8 cellular contexts compared by ENCODE assay signal in genomic region chr6:109454483-109455160, GRCh38. TPM values are rescaled to one million over a fixed set of nuclear protein-coding genes. Genes with fewer than 3 reads are reported as not detected.
A peak's percentile ranks its signal among the peaks of the same experiment; 100 is the strongest.
DNase-seq lines count a peak whose midpoint lies in the region; ATAC-seq and TF ChIP-seq lines count a peak whose summit lies in the region.

No MANE protein-coding gene starts in this region.

- H3K4me2 ChIP-seq in DOHH2 (ENCODE audit: low read length) = peak overlapping the region; percentile 84
- H3K4me2 ChIP-seq in MM.1S (ENCODE audit: low read depth, low read length) = peak overlapping the region; percentile 79

- H3K36me3 ChIP-seq in DOHH2 (ENCODE audit: control insufficient read depth, low read length) (peaks cover 42% of the 10 kb centered on the region), MM.1S (replicated peaks; ENCODE audit: insufficient read depth, low read length) (no peaks in the 10 kb centered on the region), duodenal mucosa (ENCODE audit: control insufficient read depth in 1 of 2, insufficient read depth in 2 of 2, low read length in 2 of 2) (peaks cover 11 to 25% of the 10 kb centered on the region in 2 donors)

- peak; percentile 61 for DNase-seq in MM.1S
- DNase-seq in activated CD4-positive, alpha-beta T cell treated with anti-CD3 and anti-CD28 coated beads, Interleukin-2, amount 10 ng/mL, durations not matched to agents 7 days and 5 days = peak; percentile 80
- DNase-seq in mucosa of gallbladder (ENCODE audit: low spot score) = peak; percentile 61
- peak; percentile 55 to 84 (median 72) for DNase-seq in stimulated activated naive CD4-positive, alpha-beta T cell (lab: John Stamatoyannopoulos, UW)
- no peak for DNase-seq in SHP77 treated with DMSO at 0.1 percent for 48 hours (lab: John Stamatoyannopoulos, UW)

- H3K36me3 Mint-ChIP-seq in activated CD4-positive, alpha-beta T cell treated with anti-CD3 and anti-CD28 coated beads, Interleukin-2, amount 10 ng/mL, durations not matched to agents 7 days and 5 days (ENCODE audit: low read depth) = peaks cover 39% of the 10 kb centered on the region

- H3K9me3 Mint-ChIP-seq in activated CD4-positive, alpha-beta T cell treated with anti-CD3 and anti-CD28 coated beads, Interleukin-2, amount 10 ng/mL, durations not matched to agents 7 days and 5 days = peaks cover 3% of the 10 kb centered on the region

- H3K4me1 ChIP-seq in DOHH2 (ENCODE audit: control insufficient read depth, low read length) = peaks cover 79% of the 10 kb centered on the region
- peaks cover 46% of the 10 kb centered on the region for H3K4me1 ChIP-seq in MM.1S (ENCODE audit: low read length)
- peaks cover 35 to 47% of the 10 kb centered on the region in 2 donors for H3K4me1 ChIP-seq in duodenal mucosa (ENCODE audit: control insufficient read depth in 1 of 2, insufficient read depth in 2 of 2, low read length in 2 of 2)

- TF ChIP-seq CTCF in DOHH2 (IDR thresholded peaks at IDR 0.05; ENCODE audit: low read depth, low read length, poor library complexity, severe bottlenecking) (no peak), MM.1S (IDR thresholded peaks at IDR 0.05; ENCODE audit: low read length) (no peak)

- H3K27ac ChIP-seq in DOHH2 (ENCODE audit: low read depth, low read length) (peak overlapping the region; percentile 100), MM.1S (ENCODE audit: low read length) (peak overlapping the region; percentile 86), duodenal mucosa (ENCODE audit: low read depth, low read length) (peak overlapping the region; percentile 83)

- peak overlapping the region; percentile 89 for H3K4me3 Mint-ChIP-seq in activated CD4-positive, alpha-beta T cell treated with anti-CD3 and anti-CD28 coated beads, Interleukin-2, amount 10 ng/mL, durations not matched to agents 7 days and 5 days

- POLR2A ChIA-PET in activated CD4-positive, alpha-beta T cell treated with anti-CD3 and anti-CD28 coated beads, Interleukin-2, amount 10 ng/mL, durations not matched to agents 7 days and 5 days (lab: Charles Lee) = interaction anchor here (2.1 kb wide), 1 partner anchor 28 kb away, joined by 7 read pairs; the partner anchor contains the start of gene ZBTB24

- H2AFZ ChIP-seq in MM.1S (ENCODE audit: low read length) = peak overlapping the region; percentile 82

- H3K79me2 ChIP-seq in DOHH2 (ENCODE audit: control insufficient read depth, low read length) = peaks cover 23% of the 10 kb centered on the region
- peaks cover 49% of the 10 kb centered on the region for H3K79me2 ChIP-seq in MM.1S (ENCODE audit: low read length)

- H3K9me3 ChIP-seq in DOHH2 (ENCODE audit: control insufficient read depth, insufficient read depth, low read length) (no peaks in the 10 kb centered on the region), MM.1S (replicated peaks; ENCODE audit: insufficient read depth, low read length) (no peaks in the 10 kb centered on the region), duodenal mucosa (ENCODE audit: control insufficient read depth in 1 of 2, low read length in 2 of 2) (no peaks in the 10 kb centered on the region)

- H3K4me1 Mint-ChIP-seq in activated CD4-positive, alpha-beta T cell treated with anti-CD3 and anti-CD28 coated beads, Interleukin-2, amount 10 ng/mL, durations not matched to agents 7 days and 5 days = peaks cover 75% of the 10 kb centered on the region

- no peaks in the 10 kb centered on the region for H3K27me3 Mint-ChIP-seq in activated CD4-positive, alpha-beta T cell treated with anti-CD3 and anti-CD28 coated beads, Interleukin-2, amount 10 ng/mL, durations not matched to agents 7 days and 5 days

- H3K27me3 ChIP-seq in DOHH2 (ENCODE audit: control insufficient read depth, low read length) (no peaks in the 10 kb centered on the region), MM.1S (replicated peaks; ENCODE audit: insufficient read depth, low read length) (no peaks in the 10 kb centered on the region), duodenal mucosa (ENCODE audit: control insufficient read depth in 1 of 2, insufficient read depth in 2 of 2, low read length in 2 of 2) (no peaks in the 10 kb centered on the region)

- H3K9me2 ChIP-seq in DOHH2 (replicated peaks; ENCODE audit: control insufficient read depth, low read length) (no peaks in the 10 kb centered on the region), MM.1S (replicated peaks; ENCODE audit: insufficient read depth, low read length) (no peaks in the 10 kb centered on the region)

- H3K4me3 ChIP-seq in DOHH2 (ENCODE audit: low read length) (peak overlapping the region; percentile 94), MM.1S (ENCODE audit: low read length) (peak overlapping the region; percentile 94), duodenal mucosa (ENCODE audit: low read depth in 1 of 2, low read length in 2 of 2) (peak overlapping the region; percentile 80 to 94)

- H4K20me1 ChIP-seq in DOHH2 (ENCODE audit: control insufficient read depth, insufficient read depth, low read depth, low read length) (no peaks in the 10 kb centered on the region), MM.1S (ENCODE audit: insufficient read depth, low read length) (no peaks in the 10 kb centered on the region)

- peak; percentile 31 for ATAC-seq in GM21619 (IDR thresholded peaks at IDR 0.05; ENCODE audit: unreplicated experiment)

- peak overlapping the region; percentile 87 for H3K9ac ChIP-seq in MM.1S (ENCODE audit: low read length)
- peak overlapping the region; percentile 85 to 96 for H3K9ac ChIP-seq in duodenal mucosa (ENCODE audit: low read depth in 1 of 2, low read length in 2 of 2)

- CTCF ChIA-PET in activated CD4-positive, alpha-beta T cell treated with anti-CD3 and anti-CD28 coated beads, Interleukin-2, amount 10 ng/mL, durations not matched to agents 7 days and 5 days (lab: Charles Lee) = interaction anchor here (0.7 to 11.8 kb wide), 5 partner anchors 10 to 267 kb away, joined by 3 to 81 read pairs (median 4); partner anchors contain the start of genes PPIL6 and SMPD2

- H3F3A ChIP-seq in DOHH2 (ENCODE audit: control insufficient read depth, insufficient read depth) (peaks cover 27% of the 10 kb centered on the region), MM.1S (ENCODE audit: insufficient read depth, low read length) (peaks cover 30% of the 10 kb centered on the region)

- peak overlapping the region; percentile 95 for H3K27ac Mint-ChIP-seq in activated CD4-positive, alpha-beta T cell treated with anti-CD3 and anti-CD28 coated beads, Interleukin-2, amount 10 ng/mL, durations not matched to agents 7 days and 5 days

RNA-seq across cellular contexts. Expression of gene MICAL1, which starts 0.9 kb away (rescaled TPM):
- 10 to 100 TPM; 93.1 to 98.3 TPM for total RNA-seq in activated CD4-positive, alpha-beta T cell treated with anti-CD3 and anti-CD28 coated beads, Interleukin-2, amount 10 ng/mL, durations not matched to agents 7 days and 5 days
- 71.8 TPM for total RNA-seq in mucosa of gallbladder

RNA-seq across cellular contexts. Expression of gene SMPD2, which starts 14.1 kb away (rescaled TPM):
- 10 to 100 TPM; 13.0 to 14.0 TPM for total RNA-seq in activated CD4-positive, alpha-beta T cell treated with anti-CD3 and anti-CD28 coated beads, Interleukin-2, amount 10 ng/mL, durations not matched to agents 7 days and 5 days
- total RNA-seq in mucosa of gallbladder = 23.2 TPM

RNA-seq across cellular contexts. Expression of gene PPIL6, which starts 14.2 kb away (rescaled TPM):
- total RNA-seq in activated CD4-positive, alpha-beta T cell treated with anti-CD3 and anti-CD28 coated beads, Interleukin-2, amount 10 ng/mL, durations not matched to agents 7 days and 5 days = under 1 TPM; 0.17 to 0.22 TPM
- 2.6 TPM for total RNA-seq in mucosa of gallbladder

RNA-seq across cellular contexts. Expression of gene ZBTB24, which starts 28.4 kb away (rescaled TPM):
- total RNA-seq in activated CD4-positive, alpha-beta T cell treated with anti-CD3 and anti-CD28 coated beads, Interleukin-2, amount 10 ng/mL, durations not matched to agents 7 days and 5 days = 10 to 100 TPM; 17.6 to 19.1 TPM
- total RNA-seq in mucosa of gallbladder = 5.3 TPM
